Comparison of ENCODE assay signal across 18 cellular contexts in genomic region chr12:123941485-123942276, GRCh38. TPM values are rescaled to one million over a fixed set of nuclear protein-coding genes. Genes with fewer than 3 reads are reported as not detected.
DNase-seq lines count a peak whose midpoint lies in the region; ATAC-seq and TF ChIP-seq lines count a peak whose summit lies in the region.
"Had no signal": no experiment of that assay in that cellular context is flagged by ENCODE, and none has a peak within 500 bp of the region (broad histone marks: within the 10 kb centered on the region; RNA-seq: fewer than 3 reads in every experiment).

No MANE protein-coding gene starts in this region.

- no peaks in the 10 kb centered on the region for H3K27me3 ChIP-seq in naive thymus-derived CD4-positive, alpha-beta T cell (ENCODE audit: control insufficient read depth in 2 of 2, insufficient read depth in 2 of 2, low read length in 2 of 2)
- no peaks in the 10 kb centered on the region for H3K27me3 ChIP-seq in endodermal cell (ENCODE audit: control insufficient read depth, insufficient read depth, low read length, poor library complexity, severe bottlenecking)
- H3K27me3 ChIP-seq: SJCRH30, suprapubic skin had no signal

- peaks cover 30% of the 10 kb centered on the region in 2 donors for H3K4me1 Mint-ChIP-seq in effector memory CD8-positive, alpha-beta T cell (ENCODE audit: low read depth in 2 of 2)
- H3K4me1 Mint-ChIP-seq in naive thymus-derived CD4-positive, alpha-beta T cell: peaks cover 21 to 34% (median 28%) of the 10 kb centered on the region in 7 donors
- no peaks in the 10 kb centered on the region for H3K4me1 Mint-ChIP-seq in endodermal cell

- no peaks in the 10 kb centered on the region for H3K9me3 Mint-ChIP-seq in effector memory CD8-positive, alpha-beta T cell
- peaks cover 0 to 15% (median 4%) of the 10 kb centered on the region in 11 donors for H3K9me3 Mint-ChIP-seq in naive thymus-derived CD4-positive, alpha-beta T cell
- peaks cover 9% of the 10 kb centered on the region for H3K9me3 Mint-ChIP-seq in endodermal cell
- H3K9me3 Mint-ChIP-seq: activated naive CD8-positive, alpha-beta T cell treated with anti-CD3 and anti-CD28 coated beads, Interleukin-2, amount 10 ng/mL, durations not matched to agents 7 days and 5 days; activated T-cell treated with anti-CD3 and anti-CD28 coated beads, Interleukin-2, amount 50 U/mL, for 24 hours had no signal

- peaks cover 0 to 5% (median 0%) of the 10 kb centered on the region in 3 experiments for H3K9me3 ChIP-seq in naive thymus-derived CD4-positive, alpha-beta T cell (ENCODE audit: control insufficient read depth in 2 of 3, low read length in 3 of 3)
- peaks cover 23% of the 10 kb centered on the region for H3K9me3 ChIP-seq in endodermal cell (ENCODE audit: control insufficient read depth, low read length)
- H3K9me3 ChIP-seq: SJCRH30, suprapubic skin had no signal

- no peak overlapping the region for H3K4me3 ChIP-seq in naive thymus-derived CD4-positive, alpha-beta T cell (ENCODE audit: low read length)
- H3K4me3 ChIP-seq in endodermal cell (ENCODE audit: low read length): no peak overlapping the region
- H3K4me3 ChIP-seq: SJCRH30, suprapubic skin had no signal

- intact Hi-C loops in naive thymus-derived CD4-positive, alpha-beta T cell (cut with micrococcal nuclease): no loop called here

- H3K9ac ChIP-seq in endodermal cell (ENCODE audit: extremely low read depth, low read length, poor library complexity, severe bottlenecking): no peak overlapping the region

- TF ChIP-seq CTCF in endodermal cell (conservative IDR thresholded peaks at IDR 0.05): no peak
- no peak for TF ChIP-seq CTCF in RWPE1 (conservative IDR thresholded peaks at IDR 0.05; ENCODE audit: low read depth)

- H3K36me3 ChIP-seq in naive thymus-derived CD4-positive, alpha-beta T cell (ENCODE audit: control insufficient read depth in 2 of 3, insufficient read depth in 3 of 3, low read length in 3 of 3): peaks cover 0 to 56% (median 0%) of the 10 kb centered on the region in 3 experiments
- peaks cover 36% of the 10 kb centered on the region for H3K36me3 ChIP-seq in endodermal cell (ENCODE audit: control insufficient read depth, insufficient read depth, low read length)
- H3K36me3 ChIP-seq: SJCRH30 had no signal

- DNase-seq in CD1c-positive myeloid dendritic cell (ENCODE audit: extremely low spot score) (peak; percentile 89), OCI-M1 (lab: John Stamatoyannopoulos, UW) (peak; percentile 20), endodermal cell (no peak), NCI-H1092 treated with DMSO at 0.1 percent for 48 hours (lab: John Stamatoyannopoulos, UW) (no peak), RWPE1 (ENCODE audit: low spot score) (no peak)
- DNase-seq in effector memory CD8-positive, alpha-beta T cell: no peak
- no peak for DNase-seq in naive thymus-derived CD4-positive, alpha-beta T cell
- DNase-seq: activated naive CD8-positive, alpha-beta T cell treated with anti-CD3 and anti-CD28 coated beads, Interleukin-2, amount 10 ng/mL, durations not matched to agents 7 days and 5 days; activated T-cell treated with anti-CD3 and anti-CD28 coated beads, Interleukin-2, amount 50 U/mL, for 24 hours; COR-L47; GOT3; naive thymus-derived CD8-positive, alpha-beta T cell; NCI-H187; NCI-H446 treated with DMSO at 0.1 percent for 48 hours; SJCRH30; stimulated activated CD4-positive, alpha-beta T cell treated with anti-CD3 and anti-CD28 coated beads, Interleukin-2, amount 100 ng/mL, for 24 hours had no signal

- POLR2A ChIA-PET in naive thymus-derived CD4-positive, alpha-beta T cell (lab: Charles Lee): no interaction called here
- POLR2A ChIA-PET in RWPE1 (lab: Yijun Ruan, JAX; ENCODE audit: low non-redundant PET): no interaction called here

- CTCF ChIA-PET in naive thymus-derived CD4-positive, alpha-beta T cell (lab: Charles Lee): no interaction called here
- CTCF ChIA-PET in RWPE1 (lab: Yijun Ruan, JAX): no interaction called here

- no peak overlapping the region for H3K4me3 Mint-ChIP-seq in effector memory CD8-positive, alpha-beta T cell
- no peak overlapping the region for H3K4me3 Mint-ChIP-seq in naive thymus-derived CD4-positive, alpha-beta T cell
- no peak overlapping the region for H3K4me3 Mint-ChIP-seq in endodermal cell
- H3K4me3 Mint-ChIP-seq: activated naive CD8-positive, alpha-beta T cell treated with anti-CD3 and anti-CD28 coated beads, Interleukin-2, amount 10 ng/mL, durations not matched to agents 7 days and 5 days; activated T-cell treated with anti-CD3 and anti-CD28 coated beads, Interleukin-2, amount 50 U/mL, for 24 hours; naive thymus-derived CD8-positive, alpha-beta T cell had no signal

- peak overlapping the region; percentile 26 to 46 for H3K27ac Mint-ChIP-seq in effector memory CD8-positive, alpha-beta T cell
- peak overlapping the region in 2 of 9 donors; percentile 59 to 70 for H3K27ac Mint-ChIP-seq in naive thymus-derived CD4-positive, alpha-beta T cell
- H3K27ac Mint-ChIP-seq in endodermal cell: no peak overlapping the region
- H3K27ac Mint-ChIP-seq: activated naive CD8-positive, alpha-beta T cell treated with anti-CD3 and anti-CD28 coated beads, Interleukin-2, amount 10 ng/mL, durations not matched to agents 7 days and 5 days; activated T-cell treated with anti-CD3 and anti-CD28 coated beads, Interleukin-2, amount 50 U/mL, for 24 hours had no signal

- no peaks in the 10 kb centered on the region for H3K27me3 Mint-ChIP-seq in effector memory CD8-positive, alpha-beta T cell
- H3K27me3 Mint-ChIP-seq in naive thymus-derived CD4-positive, alpha-beta T cell: no peaks in the 10 kb centered on the region
- H3K27me3 Mint-ChIP-seq in endodermal cell (ENCODE audit: insufficient read depth): peaks cover 4% of the 10 kb centered on the region
- H3K27me3 Mint-ChIP-seq: activated T-cell treated with anti-CD3 and anti-CD28 coated beads, Interleukin-2, amount 50 U/mL, for 24 hours; naive thymus-derived CD8-positive, alpha-beta T cell had no signal

- H3K4me1 ChIP-seq in naive thymus-derived CD4-positive, alpha-beta T cell (ENCODE audit: control insufficient read depth in 2 of 2, insufficient read depth in 2 of 2, low read length in 2 of 2): peaks cover 14 to 18% of the 10 kb centered on the region in 2 donors
- H3K4me1 ChIP-seq in endodermal cell (ENCODE audit: control insufficient read depth, insufficient read depth, low read length): no peaks in the 10 kb centered on the region
- H3K4me1 ChIP-seq: SJCRH30, suprapubic skin had no signal

- no peak for ATAC-seq in effector memory CD8-positive, alpha-beta T cell (replicated peaks)
- peak; percentile 57 for ATAC-seq in naive thymus-derived CD4-positive, alpha-beta T cell
- ATAC-seq in HG03565 (IDR thresholded peaks at IDR 0.05; ENCODE audit: unreplicated experiment): no peak
- ATAC-seq: naive thymus-derived CD8-positive, alpha-beta T cell had no signal

- H3K27ac ChIP-seq in naive thymus-derived CD4-positive, alpha-beta T cell (ENCODE audit: low read depth, low read length): no peak overlapping the region
- no peak overlapping the region for H3K27ac ChIP-seq in endodermal cell (ENCODE audit: low read depth, low read length)
- H3K27ac ChIP-seq in RWPE1: no peak overlapping the region
- H3K27ac ChIP-seq: SJCRH30, suprapubic skin had no signal

- 95 to 97% methylated on average over 11 to 13 of the region's 13 CpGs for WGBS in endodermal cell (ENCODE audit: insufficient coverage in 1 of 2, insufficient read length in 1 of 2), 2 experiments

- H3K36me3 Mint-ChIP-seq in effector memory CD8-positive, alpha-beta T cell (ENCODE audit: insufficient read depth): peaks cover 12% of the 10 kb centered on the region
- H3K36me3 Mint-ChIP-seq in naive thymus-derived CD4-positive, alpha-beta T cell: peaks cover 18 to 44% (median 20%) of the 10 kb centered on the region in 5 donors
- peaks cover 57% of the 10 kb centered on the region for H3K36me3 Mint-ChIP-seq in endodermal cell (ENCODE audit: low read depth)

RNA-seq across cellular contexts. Expression of gene CCDC92, which starts 30.9 kb away (rescaled TPM):
- total RNA-seq in naive thymus-derived CD4-positive, alpha-beta T cell: 10 to 100 TPM; 17.3 to 24.9 (median 23.0) TPM
- 10 to 100 TPM; 19.0 to 34.4 TPM for polyA plus RNA-seq in naive thymus-derived CD4-positive, alpha-beta T cell
- total RNA-seq in endodermal cell: 10 to 100 TPM; 37.9 to 45.1 TPM
- 29.7 TPM for polyA plus RNA-seq in endodermal cell (2013, experiment 1 of 2)
- polyA plus RNA-seq in endodermal cell (2013, experiment 2 of 2): 28.1 TPM

RNA-seq across cellular contexts. Expression of gene ZNF664, which starts 31.3 kb away (rescaled TPM):
- total RNA-seq in naive thymus-derived CD4-positive, alpha-beta T cell: 10 to 100 TPM; 25.0 to 57.5 (median 45.8) TPM
- 10 to 100 TPM in 1 of 2 donors, 1 to 10 TPM in 1; 7.9 to 11.6 TPM for polyA plus RNA-seq in naive thymus-derived CD4-positive, alpha-beta T cell
- 100 to 1,000 TPM; 131 to 139 TPM for total RNA-seq in endodermal cell
- 140 TPM for polyA plus RNA-seq in endodermal cell (2013, experiment 1 of 2)
- polyA plus RNA-seq in endodermal cell (2013, experiment 2 of 2): 134 TPM

Comparison
In these comparisons a context has a peak if more than half of its experiments do, and no peak if none do; other contexts are left out.
1. DNase-seq: peak in CD1c-positive myeloid dendritic cell (single experiment) and OCI-M1 (single experiment); none in effector memory CD8-positive, alpha-beta T cell (0 of 3), naive thymus-derived CD4-positive, alpha-beta T cell (0 of 9), endodermal cell (single experiment), NCI-H1092 treated with DMSO at 0.1 percent for 48 hours (single experiment) and RWPE1 (single experiment).